In the genomic region with DNA sequence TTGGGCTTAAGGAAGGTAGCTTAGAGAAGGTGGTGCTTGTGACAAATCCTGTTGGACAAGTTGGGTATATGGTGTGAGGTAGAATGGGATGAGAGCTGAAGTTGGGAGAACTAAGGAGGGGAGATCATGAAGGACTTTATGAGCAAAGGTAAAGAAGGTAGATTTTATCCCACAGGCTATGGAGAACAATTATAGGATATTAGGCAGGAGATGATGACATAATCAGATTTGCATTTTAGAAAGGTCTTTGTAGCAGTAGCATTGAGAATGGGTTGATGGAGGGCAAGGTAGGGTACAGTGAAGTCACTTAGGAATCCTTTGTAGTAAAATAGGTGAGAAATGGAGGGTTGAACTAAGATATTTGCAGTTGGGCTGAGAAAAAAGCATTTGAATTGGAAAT, we compare ENCODE assay signal across 40 cellular contexts. TPM values are rescaled to one million over a fixed set of nuclear protein-coding genes. Genes with fewer than 3 reads are reported as not detected.
"Had no signal": no experiment of that assay in that cellular context is flagged by ENCODE, and none has a peak within 500 bp of the region (broad histone marks: within the 10 kb centered on the region; RNA-seq: fewer than 3 reads in every experiment).

No MANE protein-coding gene starts in this region.

- DNase-seq: Karpas-422, Kasumi-1, MG63, MM.1S, MV-4-11, NCI-H1048, NCI-H1092, NCI-H1092 treated with DMSO at 0.1 percent for 48 hours, NCI-H1105, NCI-H1105 treated with DMSO at 0.1 percent for 48 hours, NCI-H1417, NCI-H1417 treated with DMSO at 0.1 percent for 48 hours, NCI-H1436, NCI-H1436 treated with DMSO at 0.1 percent for 48 hours, NCI-H146, NCI-H1694, NCI-H1694 treated with DMSO at 0.1 percent for 48 hours, NCI-H187, NCI-H187 treated with DMSO at 0.1 percent for 48 hours, NCI-H1930, NCI-H2029, NCI-H2029 treated with DMSO at 0.1 percent for 48 hours, NCI-H2081, NCI-H2081 treated with DMSO at 0.1 percent for 48 hours, NCI-H2107, NCI-H2171, NCI-H2171 treated with DMSO at 0.1 percent for 48 hours, NCI-H2227 treated with DMSO at 0.1 percent for 48 hours, NCI-H226, NCI-H345, NCI-H446, NCI-H446 treated with DMSO at 0.1 percent for 48 hours, NCI-H510A, NCI-H510A treated with DMSO at 0.1 percent for 48 hours, NCI-H524 had no signal

- H3K36me3 ChIP-seq: MG63 had no signal

- H3K9me3 ChIP-seq: MG63 had no signal

- H3K4me3 ChIP-seq: MG63 had no signal

- H3K9ac ChIP-seq: KMS-11 had no signal

- H3K27ac ChIP-seq: KMS-11 had no signal

- H3K4me2 ChIP-seq: KMS-11 had no signal

RNA-seq across cellular contexts. Expression of gene TCHH, which starts 14.9 kb away (rescaled TPM):
- total RNA-seq: M059J had no signal

RNA-seq across cellular contexts. Expression of gene RPTN, which starts 28.8 kb away (rescaled TPM):
- total RNA-seq: LHCN-M2, M059J, MCF 10A, NCI-H460 had no signal

RNA-seq across cellular contexts. Expression of gene TCHHL1, which starts 41.3 kb away (rescaled TPM):
- total RNA-seq: LHCN-M2, M059J, MCF 10A, NCI-H460 had no signal
